Comparison of ENCODE assay signal across 21 cellular contexts in the genomic region with DNA sequence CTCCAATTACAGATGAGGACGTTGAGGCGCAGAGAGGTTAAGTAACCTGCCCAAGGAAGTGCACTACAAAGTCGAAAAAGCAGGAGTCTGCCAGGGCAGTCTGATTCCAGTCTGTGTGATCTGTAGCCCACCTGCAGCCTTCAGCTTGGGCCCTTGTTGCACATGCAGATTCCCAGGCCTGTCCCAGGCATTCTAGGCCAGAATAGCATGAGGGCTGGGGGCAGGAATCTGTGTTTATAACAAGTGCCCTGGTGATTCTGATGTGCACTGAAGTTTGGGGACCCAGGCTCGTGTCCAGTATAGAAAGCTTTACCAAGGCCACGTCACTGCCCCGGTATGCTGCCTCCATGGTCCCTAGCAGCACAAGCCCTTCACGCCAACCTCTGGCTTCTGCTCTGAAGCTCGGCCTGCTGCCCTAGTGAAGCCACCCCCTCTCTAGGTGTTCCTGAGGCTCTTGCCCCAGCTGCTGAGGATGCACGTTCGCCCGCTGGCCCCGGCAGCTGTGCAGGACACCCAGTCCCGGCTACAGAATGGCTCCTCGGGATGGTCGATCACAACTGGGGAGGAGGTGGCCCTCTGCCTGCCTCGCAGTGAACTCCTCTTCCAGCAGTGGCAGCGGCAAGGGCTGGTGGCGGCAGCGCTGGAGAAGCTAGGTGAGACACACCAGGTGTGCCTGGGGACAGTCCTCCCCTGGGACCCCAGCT. TPM values are rescaled to one million over a fixed set of nuclear protein-coding genes. Genes with fewer than 3 reads are reported as not detected.
DNase-seq lines count a peak whose midpoint lies in the region; ATAC-seq and TF ChIP-seq lines count a peak whose summit lies in the region.
"Had no signal": no experiment of that assay in that cellular context is flagged by ENCODE, and none has a peak within 500 bp of the region (broad histone marks: within the 10 kb centered on the region; RNA-seq: fewer than 3 reads in every experiment).

No MANE protein-coding gene starts in this region.

- H3K23ac ChIP-seq in neuronal stem cell (ENCODE audit: low read depth, low read length, poor library complexity): peak overlapping the region; percentile 10

- H2BK5ac ChIP-seq in neuronal stem cell (ENCODE audit: low read length): no peak overlapping the region

- H4K8ac ChIP-seq in neuronal stem cell (ENCODE audit: low read depth, low read length): no peak overlapping the region

- H2AK5ac ChIP-seq in neuronal stem cell (ENCODE audit: low read depth, low read length): no peak overlapping the region

- no peak for DNase-seq in CD4-positive, alpha-beta T cell
- DNase-seq in chondrocyte (ENCODE audit: low spot score) (peak; percentile 90), neuronal stem cell (ENCODE audit: low spot score) (no peak)
- DNase-seq: ACHN; Calu3; CD4-positive, CD25-positive, alpha-beta regulatory T cell; DMS79; GM23248; MM.1S; NCI-H1105; NCI-H1694 treated with DMSO at 0.1 percent for 48 hours; NCI-H446 treated with DMSO at 0.1 percent for 48 hours; NCI-H774; SHP77 treated with DMSO at 0.1 percent for 48 hours had no signal

- intact Hi-C loops in CD4-positive, alpha-beta T cell (cut with DNase I, micrococcal nuclease): no loop called here

- H3K4me2 ChIP-seq in neuronal stem cell (ENCODE audit: insufficient read depth, low read length, poor library complexity, severe bottlenecking): no peak overlapping the region
- H3K4me2 ChIP-seq: KMS-11 had no signal

- H3K27ac ChIP-seq in CD4-positive, alpha-beta T cell (ENCODE audit: low read depth, low read length): no peak overlapping the region
- H3K27ac ChIP-seq in HEK293 (ENCODE audit: extremely low read depth, low read depth, low read length) (no peak overlapping the region), neuronal stem cell (replicated peaks; ENCODE audit: low read length) (no peak overlapping the region)
- H3K27ac ChIP-seq: GM23248, HL-60, KMS-11 had no signal

- H3K4me1 Mint-ChIP-seq in CD4-positive, alpha-beta T cell (ENCODE audit: low read depth): peaks cover 31% of the 10 kb centered on the region
- peaks cover 6% of the 10 kb centered on the region for H3K4me1 Mint-ChIP-seq in chondrocyte (ENCODE audit: low read depth)

- no CpG with 5 or more reads among the region's 19 CpGs for WGBS in neuronal stem cell (ENCODE audit: extremely low coverage in 2 of 2, insufficient read length in 2 of 2, insufficient replicate concordance in 1 of 2), 2 donors

- peak overlapping the region; percentile 62 for H3K27ac Mint-ChIP-seq in CD4-positive, alpha-beta T cell
- no peak overlapping the region for H3K27ac Mint-ChIP-seq in chondrocyte (ENCODE audit: unreplicated experiment)

- POLR2A ChIA-PET in CD4-positive, alpha-beta T cell (lab: Charles Lee): no interaction called here
- POLR2A ChIA-PET in HEK293 (lab: Yijun Ruan, JAX): no interaction called here

- peaks cover 6% of the 10 kb centered on the region for H3K79me1 ChIP-seq in neuronal stem cell (ENCODE audit: low read depth, low read length)

- CTCF ChIA-PET in CD4-positive, alpha-beta T cell (lab: Charles Lee): no interaction called here
- CTCF ChIA-PET in HEK293 (lab: Yijun Ruan, JAX): interaction anchor here (1.0 to 1.7 kb wide), 2 partner anchors 20 to 22 kb away, joined by 3 to 4 read pairs; no protein-coding TSS in a partner anchor

- H3K9me3 Mint-ChIP-seq in CD4-positive, alpha-beta T cell: peaks cover 5% of the 10 kb centered on the region
- peaks cover 7% of the 10 kb centered on the region for H3K9me3 Mint-ChIP-seq in chondrocyte (ENCODE audit: low read depth)

- H3K36me3 Mint-ChIP-seq in CD4-positive, alpha-beta T cell (ENCODE audit: low read depth): peaks cover 34% of the 10 kb centered on the region
- peaks cover 7% of the 10 kb centered on the region for H3K36me3 Mint-ChIP-seq in chondrocyte (ENCODE audit: low read depth)

- ATAC-seq in CD4-positive, alpha-beta T cell (ENCODE audit: poor library complexity): no peak
- ATAC-seq in HG02884 (IDR thresholded peaks at IDR 0.05; ENCODE audit: unreplicated experiment): no peak
- ATAC-seq in GM21526 (IDR thresholded peaks at IDR 0.05; ENCODE audit: low FRiP score, unreplicated experiment): no peak
- no peak for ATAC-seq in HG02588 (IDR thresholded peaks at IDR 0.05; ENCODE audit: unreplicated experiment)
- ATAC-seq: Panc1 had no signal

- H2BK12ac ChIP-seq in neuronal stem cell (ENCODE audit: low read length): no peak overlapping the region

- no peaks in the 10 kb centered on the region for H3K9me3 ChIP-seq in CD4-positive, alpha-beta T cell (ENCODE audit: control insufficient read depth, low read length)
- H3K9me3 ChIP-seq in HEK293 (ENCODE audit: control insufficient read depth, insufficient read depth, low read depth, low read length) (no peaks in the 10 kb centered on the region), neuronal stem cell (replicated peaks in 1 of 2; ENCODE audit: control insufficient read depth in 2 of 2, insufficient read depth in 1 of 2, low read depth in 1 of 2, low read length in 2 of 2) (peaks cover 0 to 17% of the 10 kb centered on the region in 2 donors)

- no peak overlapping the region for H3K9ac ChIP-seq in neuronal stem cell (ENCODE audit: low read depth, low read length, poor library complexity)
- H3K9ac ChIP-seq: GM23248, KMS-11 had no signal

- H3K4ac ChIP-seq in neuronal stem cell (ENCODE audit: low read length): no peak overlapping the region

- H3K18ac ChIP-seq in neuronal stem cell (ENCODE audit: low read length): peak overlapping the region; percentile 73

- peak overlapping the region; percentile 92 for H3K14ac ChIP-seq in neuronal stem cell (ENCODE audit: low read length)

- H3K36me3 ChIP-seq in HEK293 (ENCODE audit: control insufficient read depth in 2 of 2, insufficient read depth in 1 of 2, low read length in 2 of 2): peaks cover 12 to 29% of the 10 kb centered on the region in 2 experiments; a peak in 2 of 3 replicates
- peaks cover 13 to 39% of the 10 kb centered on the region in 2 donors for H3K36me3 ChIP-seq in neuronal stem cell (replicated peaks in 1 of 2; ENCODE audit: control insufficient read depth in 2 of 2, insufficient read depth in 2 of 2, low read length in 2 of 2)

- TF ChIP-seq CTCF in CD4-positive, alpha-beta T cell (IDR thresholded peaks at IDR 0.05): no peak
- TF ChIP-seq CTCF in HEK293 (tag by site-specific recombination; IDR thresholded peaks at IDR 0.05) (no peak), chondrocyte (IDR thresholded peaks at IDR 0.05) (no peak)

- H2AFZ ChIP-seq in neuronal stem cell (ENCODE audit: low read length): no peak overlapping the region
- H2AFZ ChIP-seq: GM23248 had no signal

- no peak overlapping the region for H4K91ac ChIP-seq in neuronal stem cell (ENCODE audit: low read depth, low read length, poor library complexity)

- H3K27me3 Mint-ChIP-seq in CD4-positive, alpha-beta T cell: no peaks in the 10 kb centered on the region
- H3K27me3 Mint-ChIP-seq in chondrocyte (ENCODE audit: low read depth): no peaks in the 10 kb centered on the region
- H3K27me3 Mint-ChIP-seq: CD4-positive, CD25-positive, alpha-beta regulatory T cell had no signal

- H3K4me1 ChIP-seq in HEK293 (ENCODE audit: control insufficient read depth, insufficient read depth, low read length): no peaks in the 10 kb centered on the region
- peaks cover 6 to 9% of the 10 kb centered on the region in 2 donors for H3K4me1 ChIP-seq in neuronal stem cell (ENCODE audit: control insufficient read depth in 2 of 2, insufficient read depth in 1 of 2, low read depth in 1 of 2, low read length in 2 of 2)

- H3K4me3 Mint-ChIP-seq in CD4-positive, alpha-beta T cell: no peak overlapping the region
- no peak overlapping the region for H3K4me3 Mint-ChIP-seq in chondrocyte (ENCODE audit: unreplicated experiment)

- H2BK15ac ChIP-seq in neuronal stem cell (ENCODE audit: low read length): no peak overlapping the region

- H3K4me3 ChIP-seq in HEK293 (ENCODE audit: low read depth, low read length): no peak overlapping the region
- H3K4me3 ChIP-seq in neuronal stem cell (ENCODE audit: low read length in 2 of 2): no peak overlapping the region
- H3K4me3 ChIP-seq: GM23248 had no signal

- H3K27me3 ChIP-seq in CD4-positive, alpha-beta T cell (ENCODE audit: control insufficient read depth, insufficient read depth, low read length): no peaks in the 10 kb centered on the region
- no peaks in the 10 kb centered on the region for H3K27me3 ChIP-seq in neuronal stem cell (ENCODE audit: control insufficient read depth in 3 of 3, insufficient read depth in 3 of 3, low read depth in 1 of 3, low read length in 3 of 3)

- peak overlapping the region; percentile 53 for H2BK120ac ChIP-seq in neuronal stem cell (ENCODE audit: low read depth, low read length)

TF ChIP-seq in HEK293, 187 proteins besides CTCF, POLR2A, EP300 and RAD21:
- TF ChIP-seq BCL11B (tag by site-specific recombination; IDR thresholded peaks at IDR 0.05; ENCODE audit: low read depth) (no peak), ZNF19 (tag by site-specific recombination; IDR thresholded peaks at IDR 0.05; ENCODE audit: low read depth) (no peak), ZBTB20 (tag by site-specific recombination; IDR thresholded peaks at IDR 0.05) (peak; percentile 64)

RNA-seq across cellular contexts. Expression of gene CHRNG, which starts 4.6 kb away (rescaled TPM):
- not detected for total RNA-seq in CD4-positive, alpha-beta T cell
- total RNA-seq in chondrocyte: not detected in 3 replicates
- polyA plus RNA-seq in neuronal stem cell (2013, experiment 1 of 2): not detected
- not detected for polyA plus RNA-seq in neuronal stem cell (2013, experiment 2 of 2)
- total RNA-seq: Calu3; CD4-positive, CD25-positive, alpha-beta regulatory T cell; GM23248 had no signal
- polyA plus RNA-seq: GM23248 had no signal

RNA-seq across cellular contexts. Expression of gene TIGD1, which starts 6.3 kb away (rescaled TPM):
- 10 to 100 TPM; 22.1 to 22.2 TPM for total RNA-seq in CD4-positive, alpha-beta T cell
- 3.2 to 6.7 TPM (median 3.3 TPM) in 3 replicates for total RNA-seq in chondrocyte
- polyA plus RNA-seq in neuronal stem cell (2013, experiment 1 of 2): 10.3 TPM
- polyA plus RNA-seq in neuronal stem cell (2013, experiment 2 of 2): 10.3 TPM

RNA-seq across cellular contexts. Expression of gene EIF4E2, which starts 6.4 kb away (rescaled TPM):
- total RNA-seq in CD4-positive, alpha-beta T cell: 10 to 100 TPM; 45.9 to 46.0 TPM
- total RNA-seq in chondrocyte: 87.1 to 95.7 TPM (median 89.3 TPM) in 3 replicates
- 57.9 TPM for polyA plus RNA-seq in neuronal stem cell (2013, experiment 1 of 2)
- polyA plus RNA-seq in neuronal stem cell (2013, experiment 2 of 2): 58.5 TPM

RNA-seq across cellular contexts. Expression of gene CHRND, which starts 18.1 kb away (rescaled TPM):
- not detected for total RNA-seq in CD4-positive, alpha-beta T cell
- total RNA-seq in chondrocyte: not detected in 3 replicates
- polyA plus RNA-seq in neuronal stem cell (2013, experiment 1 of 2): 0.18 TPM
- 0.14 TPM for polyA plus RNA-seq in neuronal stem cell (2013, experiment 2 of 2)
- total RNA-seq: Calu3; CD4-positive, CD25-positive, alpha-beta regulatory T cell; GM23248 had no signal
- polyA plus RNA-seq: CD4-positive, CD25-positive, alpha-beta regulatory T cell; GM23248 had no signal

RNA-seq across cellular contexts. Expression of gene PRSS56, which starts 23.9 kb away (rescaled TPM):
- not detected for total RNA-seq in CD4-positive, alpha-beta T cell
- total RNA-seq in chondrocyte: not detected in 3 replicates
- not detected for polyA plus RNA-seq in neuronal stem cell (2013, experiment 1 of 2)
- polyA plus RNA-seq in neuronal stem cell (2013, experiment 2 of 2): not detected
- total RNA-seq: Calu3; CD4-positive, CD25-positive, alpha-beta regulatory T cell; GM23248 had no signal
- polyA plus RNA-seq: CD4-positive, CD25-positive, alpha-beta regulatory T cell; GM23248 had no signal
